In genomic region chr12:64733857-64734256, GRCh38 we compare ENCODE assay signal across 9 cellular contexts. TPM values are rescaled to one million over a fixed set of nuclear protein-coding genes. Genes with fewer than 3 reads are reported as not detected.
DNase-seq lines count a peak whose midpoint lies in the region; ATAC-seq and TF ChIP-seq lines count a peak whose summit lies in the region.
"Had no signal": no experiment of that assay in that cellular context is flagged by ENCODE, and none has a peak within 500 bp of the region (broad histone marks: within the 10 kb centered on the region; RNA-seq: fewer than 3 reads in every experiment).

No MANE protein-coding gene starts in this region.

- peaks cover 9 to 17% (median 14%) of the 10 kb centered on the region in 4 donors for H3K4me1 ChIP-seq in upper lobe of left lung

- TF ChIP-seq CTCF in CD4-positive, alpha-beta T cell (IDR thresholded peaks at IDR 0.05), result no peak
- TF ChIP-seq CTCF in brain (conservative IDR thresholded peaks at IDR 0.05), result no peak
- TF ChIP-seq CTCF in upper lobe of left lung (IDR thresholded peaks at IDR 0.05), result no peak

- no peaks in the 10 kb centered on the region for H3K9me3 Mint-ChIP-seq in CD4-positive, alpha-beta T cell
- no peaks in the 10 kb centered on the region for H3K9me3 Mint-ChIP-seq in brain
- H3K9me3 Mint-ChIP-seq in activated T-cell treated with anti-CD3 and anti-CD28 coated beads, Interleukin-2, amount 50 U/mL, for 4 hours, result no peaks in the 10 kb centered on the region
- H3K9me3 Mint-ChIP-seq: CD8-positive, alpha-beta memory T cell had no signal

- POLR2A ChIA-PET in CD4-positive, alpha-beta T cell (lab: Charles Lee), result no interaction called here

- CTCF ChIA-PET in CD4-positive, alpha-beta T cell (lab: Charles Lee), result no interaction called here

- intact Hi-C loops in CD4-positive, alpha-beta T cell (cut with DNase I, micrococcal nuclease), result no loop called here
- intact Hi-C loops in posterior vena cava (cut with DNase I), result no loop called here

- no peak overlapping the region for H3K4me3 ChIP-seq in upper lobe of left lung

- peaks cover 82% of the 10 kb centered on the region for H3K36me3 Mint-ChIP-seq in CD4-positive, alpha-beta T cell (ENCODE audit: low read depth)
- H3K36me3 Mint-ChIP-seq in brain, result peaks cover 75% of the 10 kb centered on the region
- peaks cover 34% of the 10 kb centered on the region for H3K36me3 Mint-ChIP-seq in activated T-cell treated with anti-CD3 and anti-CD28 coated beads, Interleukin-2, amount 50 U/mL, for 4 hours (ENCODE audit: insufficient read depth)

- H3K27ac ChIP-seq in CD4-positive, alpha-beta T cell (ENCODE audit: low read depth, low read length), result no peak overlapping the region
- H3K27ac ChIP-seq in upper lobe of left lung, result no peak overlapping the region

- peaks cover 3 to 65% (median 35%) of the 10 kb centered on the region in 4 donors for H3K36me3 ChIP-seq in upper lobe of left lung

- peak overlapping the region; percentile 30 for H3K27ac Mint-ChIP-seq in CD4-positive, alpha-beta T cell
- peak overlapping the region in 4 of 5 experiments; percentile 11 to 73 (median 28) for H3K27ac Mint-ChIP-seq in brain

- no peaks in the 10 kb centered on the region for H3K9me3 ChIP-seq in CD4-positive, alpha-beta T cell (ENCODE audit: control insufficient read depth, low read length)
- H3K9me3 ChIP-seq in upper lobe of left lung, result no peaks in the 10 kb centered on the region

- H3K27me3 Mint-ChIP-seq in CD4-positive, alpha-beta T cell, result no peaks in the 10 kb centered on the region
- no peaks in the 10 kb centered on the region for H3K27me3 Mint-ChIP-seq in brain
- no peaks in the 10 kb centered on the region for H3K27me3 Mint-ChIP-seq in activated T-cell treated with anti-CD3 and anti-CD28 coated beads, Interleukin-2, amount 50 U/mL, for 4 hours (ENCODE audit: low read depth)
- H3K27me3 Mint-ChIP-seq: CD8-positive, alpha-beta memory T cell had no signal

- no peak for ATAC-seq in CD4-positive, alpha-beta T cell (ENCODE audit: poor library complexity)
- no peak for ATAC-seq in upper lobe of left lung (ENCODE audit: low FRiP score in 2 of 2)
- ATAC-seq in activated T-cell treated with anti-CD3 and anti-CD28 coated beads, Interleukin-2, amount 50 U/mL, for 4 hours, result no peak

- TF ChIP-seq POLR2A in upper lobe of left lung (IDR thresholded peaks at IDR 0.05), result no peak

- no peak overlapping the region for H3K4me3 Mint-ChIP-seq in CD4-positive, alpha-beta T cell
- no peak overlapping the region for H3K4me3 Mint-ChIP-seq in brain
- H3K4me3 Mint-ChIP-seq in activated T-cell treated with anti-CD3 and anti-CD28 coated beads, Interleukin-2, amount 50 U/mL, for 4 hours, result no peak overlapping the region
- H3K4me3 Mint-ChIP-seq: CD8-positive, alpha-beta memory T cell had no signal

- no peak for DNase-seq in CD4-positive, alpha-beta T cell
- DNase-seq in NCI-H2029 (lab: John Stamatoyannopoulos, UW), result peak; percentile 74
- DNase-seq in left kidney (ENCODE audit: low read depth, low spot score), result peak; percentile 16
- DNase-seq in posterior vena cava (ENCODE audit: low spot score), result no peak
- DNase-seq in GDM1 (lab: John Stamatoyannopoulos, UW), result no peak
- no peak for DNase-seq in upper lobe of left lung
- DNase-seq in activated T-cell treated with anti-CD3 and anti-CD28 coated beads, Interleukin-2, amount 50 U/mL, for 4 hours, result no peak
- DNase-seq: CD8-positive, alpha-beta memory T cell had no signal

- no peak for TF ChIP-seq EP300 in upper lobe of left lung (IDR thresholded peaks at IDR 0.05)

- peaks cover 27% of the 10 kb centered on the region for H3K4me1 Mint-ChIP-seq in CD4-positive, alpha-beta T cell (ENCODE audit: low read depth)
- peaks cover 27% of the 10 kb centered on the region for H3K4me1 Mint-ChIP-seq in brain
- peaks cover 32% of the 10 kb centered on the region for H3K4me1 Mint-ChIP-seq in activated T-cell treated with anti-CD3 and anti-CD28 coated beads, Interleukin-2, amount 50 U/mL, for 4 hours (ENCODE audit: low read depth)

- WGBS in upper lobe of left lung, 2 donors, result 74 to 84% methylated on average over 4 of the region's 4 CpGs

- H3K27me3 ChIP-seq in CD4-positive, alpha-beta T cell (ENCODE audit: control insufficient read depth, insufficient read depth, low read length), result no peaks in the 10 kb centered on the region
- H3K27me3 ChIP-seq in upper lobe of left lung, result no peaks in the 10 kb centered on the region

RNA-seq across cellular contexts. Expression of gene GNS, which starts 25.3 kb away (rescaled TPM):
- 10 to 100 TPM in 1 of 2 experiments, 1 to 10 TPM in 1; 8.7 to 10.0 TPM for total RNA-seq in CD4-positive, alpha-beta T cell
- polyA plus RNA-seq in brain (ENCODE audit: insufficient read depth, low read depth, low replicate concordance), result 79.2 TPM
- total RNA-seq in posterior vena cava, result 100 to 1,000 TPM; 102 to 144 TPM
- 100 to 1,000 TPM in 4 of 6 donors, 10 to 100 TPM in 2; 43.0 to 201 (median 135) TPM for total RNA-seq in upper lobe of left lung
- total RNA-seq in activated T-cell treated with anti-CD3 and anti-CD28 coated beads, Interleukin-2, amount 50 U/mL, for 4 hours, result 10 to 100 TPM; 15.7 to 17.2 (median 16.0) TPM

Comparison
In these comparisons a context has a peak if more than half of its experiments do, and no peak if none do; other contexts are left out.
1. DNase-seq: peak in NCI-H2029 (single experiment) and left kidney (single experiment); none in CD4-positive, alpha-beta T cell (0 of 10), posterior vena cava (single experiment), GDM1 (single experiment), upper lobe of left lung (0 of 2) and activated T-cell treated with anti-CD3 and anti-CD28 coated beads, Interleukin-2, amount 50 U/mL, for 4 hours (single experiment).